In genomic region chr11:133926466-133927246, GRCh38 we compare ENCODE assay signal across 12 cellular contexts. TPM values are rescaled to one million over a fixed set of nuclear protein-coding genes. Genes with fewer than 3 reads are reported as not detected.
DNase-seq lines count a peak whose midpoint lies in the region; ATAC-seq and TF ChIP-seq lines count a peak whose summit lies in the region.
"Had no signal": no experiment of that assay in that cellular context is flagged by ENCODE, and none has a peak within 500 bp of the region (broad histone marks: within the 10 kb centered on the region; RNA-seq: fewer than 3 reads in every experiment).

No MANE protein-coding gene starts in this region.

- no peaks in the 10 kb centered on the region for H3K36me3 ChIP-seq in mammary epithelial cell (ENCODE audit: insufficient read depth, low read length)

- H3K9me3 ChIP-seq in mammary epithelial cell (replicated peaks; ENCODE audit: insufficient read depth, low read length) (no peaks in the 10 kb centered on the region), T-helper 17 cell (ENCODE audit: control insufficient read depth, low read length, poor library complexity, severe bottlenecking) (no peaks in the 10 kb centered on the region)
- H3K9me3 ChIP-seq: A549 had no signal

- H3K9ac ChIP-seq in mammary epithelial cell (ENCODE audit: insufficient read depth, low read length): no peak overlapping the region
- H3K9ac ChIP-seq: GM23248 had no signal

- DNase-seq in MCF 10A (ENCODE audit: unreplicated experiment) (no peak), mammary epithelial cell (no peak), T-helper 17 cell (no peak), NOMO-1 (lab: John Stamatoyannopoulos, UW; ENCODE audit: unreplicated experiment in 2 of 2) (no peak), RPMI8226 (no peak)
- DNase-seq in effector memory CD8-positive, alpha-beta T cell: no peak
- DNase-seq: DMS 273 treated with DMSO at 0.1 percent for 48 hours had no signal

- H3K4me2 ChIP-seq in mammary epithelial cell (ENCODE audit: insufficient read depth, low read depth, low read length): no peak overlapping the region

- peaks cover 14% of the 10 kb centered on the region for H3K4me1 ChIP-seq in mammary epithelial cell (ENCODE audit: insufficient read depth, low read length)
- H3K4me1 ChIP-seq: A549 had no signal

- H4K20me1 ChIP-seq in mammary epithelial cell (ENCODE audit: insufficient read depth, low read length): no peaks in the 10 kb centered on the region

- in situ Hi-C loops in mammary epithelial cell (cut with MboI; ENCODE audit: low sequenced_read_pairs in 2 of 2): loop anchor here (5.0 to 25.0 kb wide), 3 partner anchors 111 to 218 kb away; no protein-coding TSS in a partner anchor

- H3K36me3 Mint-ChIP-seq in MCF 10A (ENCODE audit: insufficient read depth, unreplicated experiment) (peaks cover 9% of the 10 kb centered on the region), T-helper 17 cell (ENCODE audit: low read depth) (peaks cover 7% of the 10 kb centered on the region)
- peaks cover 3% of the 10 kb centered on the region for H3K36me3 Mint-ChIP-seq in effector memory CD8-positive, alpha-beta T cell (ENCODE audit: insufficient read depth)

- no TSS peak for BruUV-seq in MCF 10A (replicated peaks; lab: Mats Ljungman, UMichigan)
- BruUV-seq in mammary epithelial cell (replicated peaks; lab: Mats Ljungman, UMichigan): no TSS peak

- H3K9me3 Mint-ChIP-seq in MCF 10A (ENCODE audit: unreplicated experiment): no peaks in the 10 kb centered on the region
- no peaks in the 10 kb centered on the region for H3K9me3 Mint-ChIP-seq in effector memory CD8-positive, alpha-beta T cell
- H3K9me3 Mint-ChIP-seq: H9 had no signal

- H3K4me1 Mint-ChIP-seq in MCF 10A (ENCODE audit: insufficient read depth, unreplicated experiment) (peaks cover 18% of the 10 kb centered on the region), T-helper 17 cell (peaks cover 25% of the 10 kb centered on the region)
- H3K4me1 Mint-ChIP-seq in effector memory CD8-positive, alpha-beta T cell (ENCODE audit: low read depth in 2 of 2): peaks cover 15 to 17% of the 10 kb centered on the region in 2 donors

- H3K27me3 ChIP-seq in mammary epithelial cell (ENCODE audit: insufficient read depth, low read length): no peaks in the 10 kb centered on the region

- CTCF ChIA-PET in MCF 10A (lab: Yijun Ruan, JAX): interaction anchor here (0.5 to 6.7 kb wide), 33 partner anchors 9 to 229 kb away, joined by 3 to 109 read pairs (median 4); no protein-coding TSS in a partner anchor
- CTCF ChIA-PET in mammary epithelial cell (lab: Charles Lee; ENCODE audit: low non-redundant PET): no interaction called here

- H3K4me3 ChIP-seq in mammary epithelial cell (replicated peaks in 1 of 3; ENCODE audit: insufficient read depth in 1 of 3, low read depth in 2 of 3, low read length in 3 of 3): no peak overlapping the region
- H3K4me3 ChIP-seq: A549, GM12878, GM23248 had no signal

- H3K4me3 Mint-ChIP-seq in MCF 10A (ENCODE audit: unreplicated experiment): no peak overlapping the region
- H3K4me3 Mint-ChIP-seq in T-helper 17 cell: peak overlapping the region; percentile 90
- H3K4me3 Mint-ChIP-seq in effector memory CD8-positive, alpha-beta T cell: peak overlapping the region in 1 of 2 donors; percentile 88
- H3K4me3 Mint-ChIP-seq: H9 had no signal

- H2AFZ ChIP-seq in mammary epithelial cell (ENCODE audit: low read depth, low read length): no peak overlapping the region

- POLR2A ChIA-PET in MCF 10A (lab: Yijun Ruan, JAX): interaction anchor here (0.6 to 2.5 kb wide), 6 partner anchors 30 to 297 kb away, joined by 3 to 24 read pairs (median 4); partner anchors contain the start of genes IGSF9B, NCAPD3 and VPS26B

- intact Hi-C loops in MCF 10A (cut with micrococcal nuclease): loop anchor here (1.0 to 5.0 kb wide), 4 partner anchors 41 to 213 kb away; no protein-coding TSS in a partner anchor
- intact Hi-C loops in mammary epithelial cell (cut with micrococcal nuclease): loop anchor here (1.0 to 10.0 kb wide), 6 partner anchors 106 to 318 kb away; no protein-coding TSS in a partner anchor

- TF ChIP-seq CTCF in MCF 10A (IDR thresholded peaks at IDR 0.05; ENCODE audit: unreplicated experiment) (no peak), mammary epithelial cell (conservative IDR thresholded peaks at IDR 0.05 in 1 of 2, IDR thresholded peaks at IDR 0.05 in 1 of 2; ENCODE audit: extremely low read depth in 1 of 2, insufficient read depth in 1 of 2, low read depth in 1 of 2, low read length in 2 of 2) (no peak)

- WGBS in mammary epithelial cell (ENCODE audit: low coverage, missing lambda C conversion rate): 63% methylated on average over 9 of the region's 21 CpGs

- H3K27ac Mint-ChIP-seq in MCF 10A (ENCODE audit: low read depth, unreplicated experiment) (peak overlapping the region; percentile 18), T-helper 17 cell (no peak overlapping the region)
- H3K27ac Mint-ChIP-seq in effector memory CD8-positive, alpha-beta T cell: peak overlapping the region; percentile 25 to 86

- H3K27me3 Mint-ChIP-seq in MCF 10A (ENCODE audit: insufficient read depth, unreplicated experiment): no peaks in the 10 kb centered on the region
- no peaks in the 10 kb centered on the region for H3K27me3 Mint-ChIP-seq in T-helper 17 cell
- no peaks in the 10 kb centered on the region for H3K27me3 Mint-ChIP-seq in effector memory CD8-positive, alpha-beta T cell

- H3K27ac ChIP-seq in mammary epithelial cell (ENCODE audit: insufficient read depth, low read depth, low read length): no peak overlapping the region
- H3K27ac ChIP-seq: A549, GM23248 had no signal

- H3K79me2 ChIP-seq in mammary epithelial cell (ENCODE audit: insufficient read depth, low read length): no peaks in the 10 kb centered on the region

- dilution Hi-C loops in mammary epithelial cell (cut with HindIII; ENCODE audit: low sequenced_read_pairs): no loop called here

- ATAC-seq in T-helper 17 cell: no peak
- ATAC-seq in effector memory CD8-positive, alpha-beta T cell (replicated peaks): no peak

RNA-seq across cellular contexts. Expression of gene IGSF9B, which starts 30.1 kb away (rescaled TPM):
- 13.9 and 19.7 TPM in 2 replicates for total RNA-seq in MCF 10A (2022)
- 1 to 10 TPM in 1 of 2 donors, under 1 TPM in 1; 0.33 to 1.2 TPM for total RNA-seq in mammary epithelial cell
- 1.1 TPM for polyA plus RNA-seq in mammary epithelial cell
- 26.3 TPM for polyA minus RNA-seq in mammary epithelial cell
- total RNA-seq in T-helper 17 cell: 10 to 100 TPM; 43.8 to 52.9 TPM
- total RNA-seq: GM23248 had no signal
- polyA plus RNA-seq: AG04450 had no signal
